In the genomic region with DNA sequence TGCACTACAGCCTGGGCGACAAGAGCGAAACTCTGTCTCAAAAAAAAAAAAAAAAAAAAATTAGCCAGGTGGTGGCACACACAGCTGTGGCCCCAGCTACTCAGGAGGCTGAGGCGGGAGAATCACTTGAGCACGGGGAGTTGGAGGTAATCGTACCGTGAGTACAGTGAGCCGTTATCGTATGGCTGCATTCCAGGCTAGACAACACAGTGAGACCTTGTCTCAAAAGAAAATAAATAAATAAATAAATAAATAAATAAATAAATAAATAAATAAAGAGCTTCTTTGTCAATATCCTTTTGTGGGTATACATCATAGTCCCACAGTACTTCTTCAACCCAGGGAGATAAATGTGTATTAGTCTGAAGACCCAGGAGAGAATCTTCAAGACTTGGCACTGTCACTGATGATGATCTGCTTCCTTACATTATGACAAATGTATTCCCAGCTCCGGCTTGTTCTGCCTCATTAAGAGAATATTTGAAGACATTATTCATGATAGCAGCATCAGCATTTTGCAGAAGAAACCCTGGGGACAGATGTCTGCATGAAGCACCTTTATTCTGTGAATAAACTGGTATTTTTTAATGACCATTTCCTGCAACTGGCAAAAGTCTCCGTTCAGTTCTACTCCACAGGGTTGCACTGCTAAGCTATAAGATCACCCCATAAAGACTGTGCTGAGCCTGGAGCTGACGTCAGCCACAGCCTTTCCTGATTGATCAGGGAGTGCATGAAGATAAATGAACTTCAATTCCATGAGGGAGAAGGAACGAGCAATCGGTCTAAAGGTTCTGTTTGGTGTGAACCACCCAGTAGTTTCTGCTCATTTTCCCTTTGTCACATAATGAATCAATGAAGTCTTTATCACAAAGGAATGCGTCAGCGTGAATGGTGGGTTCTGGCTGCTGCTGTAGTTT, we compare ENCODE assay signal across 2 cellular contexts.
TF ChIP-seq lines count a peak whose summit lies in the region.

No MANE protein-coding gene starts in this region.

TF ChIP-seq in A549, 52 proteins besides CTCF, POLR2A, EP300 and RAD21:
- TF ChIP-seq, protein P1, sequence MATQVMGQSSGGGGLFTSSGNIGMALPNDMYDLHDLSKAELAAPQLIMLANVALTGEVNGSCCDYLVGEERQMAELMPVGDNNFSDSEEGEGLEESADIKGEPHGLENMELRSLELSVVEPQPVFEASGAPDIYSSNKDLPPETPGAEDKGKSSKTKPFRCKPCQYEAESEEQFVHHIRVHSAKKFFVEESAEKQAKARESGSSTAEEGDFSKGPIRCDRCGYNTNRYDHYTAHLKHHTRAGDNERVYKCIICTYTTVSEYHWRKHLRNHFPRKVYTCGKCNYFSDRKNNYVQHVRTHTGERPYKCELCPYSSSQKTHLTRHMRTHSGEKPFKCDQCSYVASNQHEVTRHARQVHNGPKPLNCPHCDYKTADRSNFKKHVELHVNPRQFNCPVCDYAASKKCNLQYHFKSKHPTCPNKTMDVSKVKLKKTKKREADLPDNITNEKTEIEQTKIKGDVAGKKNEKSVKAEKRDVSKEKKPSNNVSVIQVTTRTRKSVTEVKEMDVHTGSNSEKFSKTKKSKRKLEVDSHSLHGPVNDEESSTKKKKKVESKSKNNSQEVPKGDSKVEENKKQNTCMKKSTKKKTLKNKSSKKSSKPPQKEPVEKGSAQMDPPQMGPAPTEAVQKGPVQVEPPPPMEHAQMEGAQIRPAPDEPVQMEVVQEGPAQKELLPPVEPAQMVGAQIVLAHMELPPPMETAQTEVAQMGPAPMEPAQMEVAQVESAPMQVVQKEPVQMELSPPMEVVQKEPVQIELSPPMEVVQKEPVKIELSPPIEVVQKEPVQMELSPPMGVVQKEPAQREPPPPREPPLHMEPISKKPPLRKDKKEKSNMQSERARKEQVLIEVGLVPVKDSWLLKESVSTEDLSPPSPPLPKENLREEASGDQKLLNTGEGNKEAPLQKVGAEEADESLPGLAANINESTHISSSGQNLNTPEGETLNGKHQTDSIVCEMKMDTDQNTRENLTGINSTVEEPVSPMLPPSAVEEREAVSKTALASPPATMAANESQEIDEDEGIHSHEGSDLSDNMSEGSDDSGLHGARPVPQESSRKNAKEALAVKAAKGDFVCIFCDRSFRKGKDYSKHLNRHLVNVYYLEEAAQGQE (IDR thresholded peaks at IDR 0.05): no peak
- TF ChIP-seq HEYL (CRISPR knock-in tag; IDR thresholded peaks at IDR 0.05): no peak
- TF ChIP-seq CHD2 (IDR thresholded peaks at IDR 0.05; ENCODE audit: low read length, partially characterized antibody): no peak
- no peak for TF ChIP-seq HOXA7 (CRISPR knock-in tag; IDR thresholded peaks at IDR 0.05)
- no peak for TF ChIP-seq SREBF2 (IDR thresholded peaks at IDR 0.05)
- TF ChIP-seq TP53 (CRISPR knock-in tag; IDR thresholded peaks at IDR 0.05): no peak
- no peak for TF ChIP-seq MYC (IDR thresholded peaks at IDR 0.05; ENCODE audit: borderline replicate concordance, low read length)
- peak; percentile 81 for TF ChIP-seq ZC3H11A (IDR thresholded peaks at IDR 0.05)
TF ChIP-seq in A549: peak in this region for 1.

TF ChIP-seq in K562, 482 proteins besides CTCF, POLR2A, EP300 and RAD21:
- TF ChIP-seq, protein P2, sequence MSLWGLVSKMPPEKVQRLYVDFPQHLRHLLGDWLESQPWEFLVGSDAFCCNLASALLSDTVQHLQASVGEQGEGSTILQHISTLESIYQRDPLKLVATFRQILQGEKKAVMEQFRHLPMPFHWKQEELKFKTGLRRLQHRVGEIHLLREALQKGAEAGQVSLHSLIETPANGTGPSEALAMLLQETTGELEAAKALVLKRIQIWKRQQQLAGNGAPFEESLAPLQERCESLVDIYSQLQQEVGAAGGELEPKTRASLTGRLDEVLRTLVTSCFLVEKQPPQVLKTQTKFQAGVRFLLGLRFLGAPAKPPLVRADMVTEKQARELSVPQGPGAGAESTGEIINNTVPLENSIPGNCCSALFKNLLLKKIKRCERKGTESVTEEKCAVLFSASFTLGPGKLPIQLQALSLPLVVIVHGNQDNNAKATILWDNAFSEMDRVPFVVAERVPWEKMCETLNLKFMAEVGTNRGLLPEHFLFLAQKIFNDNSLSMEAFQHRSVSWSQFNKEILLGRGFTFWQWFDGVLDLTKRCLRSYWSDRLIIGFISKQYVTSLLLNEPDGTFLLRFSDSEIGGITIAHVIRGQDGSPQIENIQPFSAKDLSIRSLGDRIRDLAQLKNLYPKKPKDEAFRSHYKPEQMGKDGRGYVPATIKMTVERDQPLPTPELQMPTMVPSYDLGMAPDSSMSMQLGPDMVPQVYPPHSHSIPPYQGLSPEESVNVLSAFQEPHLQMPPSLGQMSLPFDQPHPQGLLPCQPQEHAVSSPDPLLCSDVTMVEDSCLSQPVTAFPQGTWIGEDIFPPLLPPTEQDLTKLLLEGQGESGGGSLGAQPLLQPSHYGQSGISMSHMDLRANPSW (CRISPR knock-in tag; IDR thresholded peaks at IDR 0.05): no peak
- TF ChIP-seq MEIS2 (IDR thresholded peaks at IDR 0.05; ENCODE audit: partially characterized antibody): peak; percentile 15
- no peak for TF ChIP-seq MTA3 (IDR thresholded peaks at IDR 0.05; ENCODE audit: borderline replicate concordance)
- TF ChIP-seq XRCC3 (IDR thresholded peaks at IDR 0.05): no peak
- TF ChIP-seq ZNF217 (CRISPR knock-in tag; IDR thresholded peaks at IDR 0.05): no peak
